1 cellular context compared by ENCODE assay signal in genomic region chr22:32534252-32535215, GRCh38.
A peak's percentile ranks its signal among the peaks of the same experiment; 100 is the strongest.
TF ChIP-seq lines count a peak whose summit lies in the region.

No MANE protein-coding gene starts in this region.

TF ChIP-seq in HepG2, 621 proteins besides CTCF, POLR2A, EP300 and RAD21 (continued from another document and continues in another):
- TF ChIP-seq ARID5B (CRISPR knock-in tag; IDR thresholded peaks at IDR 0.05): peak; percentile 63; the same call in 1 of the 2 replicates
- TF ChIP-seq CSRNP1 (CRISPR knock-in tag; IDR thresholded peaks at IDR 0.05): no peak
- no peak for TF ChIP-seq NFAT5 (CRISPR knock-in tag; IDR thresholded peaks at IDR 0.05)
- no peak for TF ChIP-seq RCOR2 (CRISPR knock-in tag; IDR thresholded peaks at IDR 0.05)
- TF ChIP-seq ZNF687 (CRISPR knock-in tag; IDR thresholded peaks at IDR 0.05): no peak
- no peak for TF ChIP-seq EHMT2 (IDR thresholded peaks at IDR 0.05; ENCODE audit: borderline replicate concordance, low read depth, low read length)
- TF ChIP-seq ZNF3 (CRISPR knock-in tag; IDR thresholded peaks at IDR 0.05): no peak
- TF ChIP-seq ZMYM2 (CRISPR knock-in tag; IDR thresholded peaks at IDR 0.05): 0 out of 2 replicates have a peak, but pooled peaks have one; percentile 28
- no peak for TF ChIP-seq ZNF83 (CRISPR knock-in tag; IDR thresholded peaks at IDR 0.05; ENCODE audit: borderline replicate concordance)
- no peak for TF ChIP-seq SKI (IDR thresholded peaks at IDR 0.05; ENCODE audit: partially characterized antibody)
- TF ChIP-seq IRF1 (CRISPR knock-in tag; IDR thresholded peaks at IDR 0.05; ENCODE audit: low read depth): no peak
- no peak for TF ChIP-seq U2AF1 (optimal IDR thresholded peaks at IDR 0.05; ENCODE audit: low read depth, low read length)
- TF ChIP-seq ZBTB7B (CRISPR knock-in tag; IDR thresholded peaks at IDR 0.05): 0 out of 2 replicates have a peak, but pooled peaks have one; percentile 78
- no peak for TF ChIP-seq RFX1 (IDR thresholded peaks at IDR 0.05)
- peak; percentile 96 for TF ChIP-seq HNF4A (CRISPR knock-in tag; IDR thresholded peaks at IDR 0.05)
- TF ChIP-seq ZNF496 (CRISPR knock-in tag; IDR thresholded peaks at IDR 0.05; ENCODE audit: insufficient replicate concordance): no peak
- TF ChIP-seq YY1 (IDR thresholded peaks at IDR 0.05; ENCODE audit: insufficient read depth, insufficient replicate concordance, low read depth, low read length): peak; percentile 16
- TF ChIP-seq ZNF563 (CRISPR knock-in tag; IDR thresholded peaks at IDR 0.05): no peak
- no peak for TF ChIP-seq KLF9 (CRISPR knock-in tag; IDR thresholded peaks at IDR 0.05; ENCODE audit: low read depth)
- no peak for TF ChIP-seq NFATC3 (CRISPR knock-in tag; IDR thresholded peaks at IDR 0.05)
- TF ChIP-seq ZNF691 (CRISPR knock-in tag; IDR thresholded peaks at IDR 0.05; ENCODE audit: borderline replicate concordance, low read depth): no peak
- TF ChIP-seq ZNF34 (CRISPR knock-in tag; IDR thresholded peaks at IDR 0.05; ENCODE audit: borderline replicate concordance): no peak
- TF ChIP-seq HDAC1 (CRISPR knock-in tag; IDR thresholded peaks at IDR 0.05): peak; percentile 23; the same call in 1 of the 2 replicates
- TF ChIP-seq RARA (CRISPR knock-in tag; IDR thresholded peaks at IDR 0.05): peak; percentile 56
- no peak for TF ChIP-seq ZNF253 (CRISPR knock-in tag; IDR thresholded peaks at IDR 0.05; ENCODE audit: borderline replicate concordance)
- TF ChIP-seq SCMH1 (CRISPR knock-in tag; IDR thresholded peaks at IDR 0.05; ENCODE audit: borderline replicate concordance): no peak
- TF ChIP-seq ZNF746 (CRISPR knock-in tag; IDR thresholded peaks at IDR 0.05): no peak
- peak; percentile 64 for TF ChIP-seq MED1 (CRISPR knock-in tag; IDR thresholded peaks at IDR 0.05)
- no peak for TF ChIP-seq ZNF17 (CRISPR knock-in tag; IDR thresholded peaks at IDR 0.05)
- TF ChIP-seq ZNF704 (CRISPR knock-in tag; IDR thresholded peaks at IDR 0.05; ENCODE audit: borderline replicate concordance): no peak
- TF ChIP-seq HDAC6 (IDR thresholded peaks at IDR 0.05; ENCODE audit: low read depth, low read length): no peak
- TF ChIP-seq ZNF564 (CRISPR knock-in tag; IDR thresholded peaks at IDR 0.05): peak; percentile 64; the same call in 1 of the 2 replicates
- TF ChIP-seq MLLT10 (CRISPR knock-in tag; IDR thresholded peaks at IDR 0.05): no peak
- no peak for TF ChIP-seq SNAI1 (CRISPR knock-in tag; IDR thresholded peaks at IDR 0.05; ENCODE audit: borderline replicate concordance)
- peak; percentile 66; the same call in 1 of the 2 replicates for TF ChIP-seq GFI1 (CRISPR knock-in tag; IDR thresholded peaks at IDR 0.05; ENCODE audit: borderline replicate concordance)
- TF ChIP-seq MAF1 (CRISPR knock-in tag; IDR thresholded peaks at IDR 0.05; ENCODE audit: borderline replicate concordance): no peak
- TF ChIP-seq ELF4 (CRISPR knock-in tag; IDR thresholded peaks at IDR 0.05; ENCODE audit: borderline replicate concordance): no peak
- TF ChIP-seq BCL3 (CRISPR knock-in tag; IDR thresholded peaks at IDR 0.05): no peak
- TF ChIP-seq ZHX1 (CRISPR knock-in tag; IDR thresholded peaks at IDR 0.05; ENCODE audit: low read depth): no peak
